In the genomic region with DNA sequence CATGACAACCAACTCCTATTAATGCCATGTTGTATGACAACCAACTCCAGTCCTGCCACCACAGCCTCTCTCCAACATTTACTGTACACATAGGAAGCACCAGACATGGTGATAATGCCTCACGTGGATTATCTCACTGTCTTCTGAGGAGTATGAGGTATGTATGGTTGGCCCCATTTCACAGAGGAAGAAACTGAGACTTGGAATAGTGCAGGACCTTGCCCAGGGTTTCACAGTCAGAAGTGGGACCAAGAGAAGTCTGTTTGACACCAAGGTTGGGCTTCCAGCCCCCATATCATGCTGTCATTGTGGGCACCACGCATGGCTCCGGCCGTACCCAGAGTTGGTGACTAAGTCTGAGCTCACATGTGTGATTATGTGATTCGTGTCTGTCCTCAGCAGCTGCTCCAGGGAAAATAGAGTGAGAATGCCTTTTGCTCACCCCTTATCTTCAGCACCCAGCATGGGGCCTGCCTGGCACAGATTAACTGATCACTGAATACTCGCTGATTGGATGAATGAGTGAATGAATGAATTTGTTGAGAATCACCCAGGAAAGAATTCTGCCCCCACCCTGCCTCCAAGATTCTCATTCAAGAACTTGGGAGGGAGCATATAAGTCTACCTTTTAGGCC, we compare ENCODE assay signal across 14 cellular contexts.
DNase-seq lines count a peak whose midpoint lies in the region; ATAC-seq and TF ChIP-seq lines count a peak whose summit lies in the region.
"Had no signal": no experiment of that assay in that cellular context is flagged by ENCODE, and none has a peak within 500 bp of the region (broad histone marks: within the 10 kb centered on the region; RNA-seq: fewer than 3 reads in every experiment).

No MANE protein-coding gene starts in this region.

- TF ChIP-seq CTCF in GM10248 (IDR thresholded peaks at IDR 0.05; ENCODE audit: control extremely low read depth, extremely low read depth, low read depth, missing control alignments) = no peak

- DNase-seq in ACHN (peak; percentile 44), HPDE6-E6E7 (ENCODE audit: extremely low spot score) (peak; percentile 12), amniotic stem cell (lab: John Stamatoyannopoulos, UW) (peak; percentile 14), glomerular visceral epithelial cell (ENCODE audit: extremely low spot score) (peak; percentile 80), GM10248 (ENCODE audit: extremely low spot score) (no peak), DMS 273 treated with DMSO at 0.1 percent for 48 hours (lab: John Stamatoyannopoulos, UW) (no peak)
- DNase-seq in activated T-cell treated with anti-CD3 and anti-CD28 coated beads, Interleukin-2, amount 50 U/mL, for 48 hours = no peak
- DNase-seq: amygdala; CD8-positive, alpha-beta T cell; NCI-H2081; NCI-H524 treated with DMSO at 0.1 percent for 48 hours; stomach had no signal

- no peak for ATAC-seq in GM18520 (IDR thresholded peaks at IDR 0.05; ENCODE audit: unreplicated experiment)
- ATAC-seq: CD8-positive, alpha-beta T cell; natural killer cell treated with Interleukin-12 subunit alpha and Interleukin-12 subunit beta and Interleukin-15 and Interleukin-18, amount 100 ng/mL, for 72 hours had no signal

- in situ Hi-C loops in ACHN (cut with HindIII; ENCODE audit: low pct_ligation_motif_present, low pct_unique_long_range_greater_than_20kb, low sequenced_read_pairs) = no loop called here

- POLR2A ChIA-PET in GM10248 (lab: Yijun Ruan, JAX) = no interaction called here

- CTCF ChIA-PET in GM10248 (lab: Yijun Ruan, JAX) = no interaction called here

Comparison
In these comparisons a context has a peak if more than half of its experiments do, and no peak if none do; other contexts are left out.
1. DNase-seq: peak in ACHN (single experiment), HPDE6-E6E7 (single experiment), amniotic stem cell (single experiment) and glomerular visceral epithelial cell (single experiment); none in GM10248 (single experiment), DMS 273 treated with DMSO at 0.1 percent for 48 hours (single experiment) and activated T-cell treated with anti-CD3 and anti-CD28 coated beads, Interleukin-2, amount 50 U/mL, for 48 hours (0 of 2).